Comparison of ENCODE assay signal across 23 cellular contexts in genomic region chr9:33148367-33149019, GRCh38. TPM values are rescaled to one million over a fixed set of nuclear protein-coding genes. Genes with fewer than 3 reads are reported as not detected.
A peak's percentile ranks its signal among the peaks of the same experiment; 100 is the strongest.
DNase-seq lines count a peak whose midpoint lies in the region; ATAC-seq and TF ChIP-seq lines count a peak whose summit lies in the region.
"Had no signal": no experiment of that assay in that cellular context is flagged by ENCODE, and none has a peak within 500 bp of the region (broad histone marks: within the 10 kb centered on the region; RNA-seq: fewer than 3 reads in every experiment).

No MANE protein-coding gene starts in this region.

- POLR2A ChIA-PET in activated CD4-positive, alpha-beta memory T cell treated with anti-CD3 and anti-CD28 coated beads, Interleukin-2, amount 10 ng/mL, durations not matched to agents 7 days and 5 days (lab: Charles Lee): interaction anchor here (0.9 to 1.2 kb wide), 2 partner anchors 11 to 139 kb away, joined by 3 to 5 read pairs; no protein-coding TSS in a partner anchor

- H3K27me3 Mint-ChIP-seq in activated CD4-positive, alpha-beta memory T cell treated with anti-CD3 and anti-CD28 coated beads, Interleukin-2, amount 10 ng/mL, durations not matched to agents 7 days and 5 days: no peaks in the 10 kb centered on the region
- H3K27me3 Mint-ChIP-seq: activated CD4-positive, alpha-beta T cell treated with anti-CD3 and anti-CD28 coated beads for 36 hours; CD4-positive, alpha-beta T cell had no signal

- ATAC-seq in heart left ventricle (no peak), GM18505 (IDR thresholded peaks at IDR 0.05; ENCODE audit: unreplicated experiment) (no peak)
- ATAC-seq: activated CD4-positive, alpha-beta T cell treated with anti-CD3 and anti-CD28 coated beads for 36 hours; esophagus mucosa; GM23338; Panc1 had no signal

- TF ChIP-seq POLR2A in heart left ventricle (IDR thresholded peaks at IDR 0.05): no peak
- TF ChIP-seq POLR2A in GM18505 (IDR thresholded peaks at IDR 0.05; ENCODE audit: borderline replicate concordance, extremely low read depth, insufficient read depth, insufficient read length): no peak

- H3K4me3 Mint-ChIP-seq in activated CD4-positive, alpha-beta memory T cell treated with anti-CD3 and anti-CD28 coated beads, Interleukin-2, amount 10 ng/mL, durations not matched to agents 7 days and 5 days: no peak overlapping the region
- H3K4me3 Mint-ChIP-seq: activated CD4-positive, alpha-beta T cell treated with anti-CD3 and anti-CD28 coated beads for 36 hours; CD4-positive, alpha-beta T cell; GM23338; neural crest cell had no signal

- peaks cover 24% of the 10 kb centered on the region for H3K36me3 Mint-ChIP-seq in activated CD4-positive, alpha-beta memory T cell treated with anti-CD3 and anti-CD28 coated beads, Interleukin-2, amount 10 ng/mL, durations not matched to agents 7 days and 5 days (ENCODE audit: low read depth)

- H3K27ac ChIP-seq in left ventricle myocardium inferior (replicated peaks): peak overlapping the region; percentile 83
- H3K27ac ChIP-seq in heart left ventricle: peak overlapping the region in 3 of 12 donors; percentile 1 to 48 (median 9)
- H3K27ac ChIP-seq in neutrophil: peak overlapping the region; percentile 37
- H3K27ac ChIP-seq in Karpas-422 (ENCODE audit: low read length): no peak overlapping the region
- H3K27ac ChIP-seq: adrenal gland, breast epithelium had no signal

- H3K27me3 ChIP-seq in left ventricle myocardium inferior (ENCODE audit: low read depth) (no peaks in the 10 kb centered on the region), heart left ventricle (no peaks in the 10 kb centered on the region), neutrophil (no peaks in the 10 kb centered on the region), Karpas-422 (ENCODE audit: low read length) (no peaks in the 10 kb centered on the region)
- H3K27me3 ChIP-seq: adrenal gland, breast epithelium had no signal

- no peak overlapping the region for H3K9ac ChIP-seq in Karpas-422 (ENCODE audit: low read length)

- CTCF ChIA-PET in activated CD4-positive, alpha-beta memory T cell treated with anti-CD3 and anti-CD28 coated beads, Interleukin-2, amount 10 ng/mL, durations not matched to agents 7 days and 5 days (lab: Charles Lee): interaction anchor here (0.6 kb wide), 1 partner anchor 12 kb away, joined by 3 read pairs; no protein-coding TSS in a partner anchor

- H3K4me2 ChIP-seq in Karpas-422 (ENCODE audit: low read depth, low read length, poor library complexity, severe bottlenecking): no peak overlapping the region
- H3K4me2 ChIP-seq: GM23338 had no signal

- H2AFZ ChIP-seq in Karpas-422 (ENCODE audit: low read length): no peak overlapping the region
- H2AFZ ChIP-seq: GM23338 had no signal

- no peaks in the 10 kb centered on the region for H3K79me2 ChIP-seq in Karpas-422 (ENCODE audit: low read length)

- H3K9me3 ChIP-seq in left ventricle myocardium inferior (replicated peaks): no peaks in the 10 kb centered on the region
- peaks cover 0 to 5% (median 0%) of the 10 kb centered on the region in 12 donors for H3K9me3 ChIP-seq in heart left ventricle
- no peaks in the 10 kb centered on the region for H3K9me3 ChIP-seq in neutrophil
- no peaks in the 10 kb centered on the region for H3K9me3 ChIP-seq in Karpas-422 (ENCODE audit: low read length)
- H3K9me3 ChIP-seq: adrenal gland, breast epithelium had no signal

- peak overlapping the region; percentile 21 for H3K27ac Mint-ChIP-seq in activated CD4-positive, alpha-beta memory T cell treated with anti-CD3 and anti-CD28 coated beads, Interleukin-2, amount 10 ng/mL, durations not matched to agents 7 days and 5 days
- H3K27ac Mint-ChIP-seq: activated CD4-positive, alpha-beta T cell treated with anti-CD3 and anti-CD28 coated beads for 36 hours; CD4-positive, alpha-beta T cell; GM23338 had no signal

- H3K9me2 ChIP-seq in Karpas-422 (replicated peaks; ENCODE audit: insufficient read depth, low read length): no peaks in the 10 kb centered on the region

- no peak overlapping the region for H3K4me3 ChIP-seq in left ventricle myocardium inferior
- H3K4me3 ChIP-seq in heart left ventricle: no peak overlapping the region
- H3K4me3 ChIP-seq in neutrophil (ENCODE audit: low read depth in 1 of 2, low read length in 1 of 2): no peak overlapping the region
- H3K4me3 ChIP-seq in Karpas-422 (ENCODE audit: low read length): no peak overlapping the region
- H3K4me3 ChIP-seq: adrenal gland, breast epithelium, GM23338 had no signal

- peaks cover 100% of the 10 kb centered on the region for H3K4me1 ChIP-seq in left ventricle myocardium inferior
- H3K4me1 ChIP-seq in heart left ventricle: peaks cover 22 to 98% (median 79%) of the 10 kb centered on the region in 12 donors
- peaks cover 74 to 88% of the 10 kb centered on the region in 2 experiments for H3K4me1 ChIP-seq in neutrophil (ENCODE audit: control insufficient read depth in 1 of 2, insufficient read depth in 1 of 2, low read depth in 1 of 2, low read length in 1 of 2)
- H3K4me1 ChIP-seq in Karpas-422 (ENCODE audit: low read length): peaks cover 13% of the 10 kb centered on the region

- no peak for TF ChIP-seq CTCF in left ventricle myocardium inferior (IDR thresholded peaks at IDR 0.05; ENCODE audit: borderline replicate concordance)
- no peak for TF ChIP-seq CTCF in heart left ventricle (IDR thresholded peaks at IDR 0.05)
- no peak for TF ChIP-seq CTCF in neutrophil (IDR thresholded peaks at IDR 0.05)

- intact Hi-C loops in left ventricle myocardium inferior (cut with micrococcal nuclease): no loop called here
- intact Hi-C loops in heart left ventricle (cut with DNase I): no loop called here

- H3K4me1 Mint-ChIP-seq in activated CD4-positive, alpha-beta memory T cell treated with anti-CD3 and anti-CD28 coated beads, Interleukin-2, amount 10 ng/mL, durations not matched to agents 7 days and 5 days: peaks cover 69% of the 10 kb centered on the region

- WGBS in heart left ventricle, 4 donors: 21 to 37% (median 26%) methylated on average over 4 of the region's 4 CpGs

- peaks cover 19% of the 10 kb centered on the region; the same call in 1 of the 2 replicates for H4K20me1 ChIP-seq in Karpas-422 (ENCODE audit: insufficient read depth, low read depth, low read length)

- H3K9me3 Mint-ChIP-seq in activated CD4-positive, alpha-beta memory T cell treated with anti-CD3 and anti-CD28 coated beads, Interleukin-2, amount 10 ng/mL, durations not matched to agents 7 days and 5 days: no peaks in the 10 kb centered on the region
- H3K9me3 Mint-ChIP-seq: GM23338 had no signal

- no peak for DNase-seq in left ventricle myocardium inferior
- DNase-seq in heart left ventricle: no peak
- no peak for DNase-seq in activated CD4-positive, alpha-beta memory T cell treated with anti-CD3 and anti-CD28 coated beads, Interleukin-2, amount 10 ng/mL, durations not matched to agents 7 days and 5 days
- no peak for DNase-seq in Karpas-422
- no peak for DNase-seq in NCI-H524 (lab: John Stamatoyannopoulos, UW)
- no peak for DNase-seq in NOMO-1 treated with DMSO at 0.1 percent for 48 hours (lab: John Stamatoyannopoulos, UW; ENCODE audit: unreplicated experiment)
- DNase-seq: activated CD4-positive, alpha-beta T cell treated with anti-CD3 and anti-CD28 coated beads for 36 hours; CD4-positive, alpha-beta T cell; midbrain; NCI-H1436; NCI-H2171 treated with DMSO at 0.1 percent for 48 hours; NCI-H82; small intestine; stimulated activated CD4-positive, alpha-beta T cell treated with anti-CD3 and anti-CD28 coated beads, Interleukin-4, amount 100 ng/mL, for 24 hours; T1000 had no signal

- H3K36me3 ChIP-seq in left ventricle myocardium inferior (no peaks in the 10 kb centered on the region), heart left ventricle (peaks cover 0 to 4% (median 0%) of the 10 kb centered on the region in 9 donors), neutrophil (no peaks in the 10 kb centered on the region), Karpas-422 (ENCODE audit: insufficient read depth, low read length) (no peaks in the 10 kb centered on the region)
- H3K36me3 ChIP-seq: adrenal gland, breast epithelium had no signal

RNA-seq across cellular contexts. Expression of gene B4GALT1, which starts 18.6 kb away (rescaled TPM):
- 37.1 TPM for total RNA-seq in left ventricle myocardium inferior
- 10 to 100 TPM; 27.4 to 73.3 (median 44.8) TPM for total RNA-seq in heart left ventricle
- 10 to 100 TPM; 10.6 to 37.2 TPM for polyA plus RNA-seq in heart left ventricle
- 10 to 100 TPM; 69.2 to 70.8 TPM for total RNA-seq in activated CD4-positive, alpha-beta memory T cell treated with anti-CD3 and anti-CD28 coated beads, Interleukin-2, amount 10 ng/mL, durations not matched to agents 7 days and 5 days
- total RNA-seq in Karpas-422 (2014; rRNA removed; shearing (Covaris generic); ENCODE audit: low replicate concordance): 4.0 and 6.9 TPM in 2 replicates
